In the genomic region with DNA sequence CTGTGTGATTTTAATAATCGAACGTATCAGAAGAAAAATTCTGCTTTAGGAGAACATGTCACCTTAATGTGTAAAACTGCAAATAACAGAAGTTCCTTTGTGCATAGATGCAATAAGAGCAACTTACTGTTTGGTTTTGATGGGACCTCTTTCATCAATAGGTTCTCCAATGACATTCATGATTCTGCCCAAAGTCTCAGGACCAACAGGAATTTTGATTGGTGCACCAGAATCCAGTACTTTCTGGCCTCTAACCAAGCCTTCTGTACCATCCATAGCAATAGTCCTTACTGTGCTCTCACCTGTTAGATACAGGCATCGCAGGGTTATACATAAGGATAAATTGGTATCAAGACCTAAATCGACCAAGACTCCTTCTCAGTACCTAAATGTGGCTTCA, we compare ENCODE assay signal across 9 cellular contexts. TPM values are rescaled to one million over a fixed set of nuclear protein-coding genes. Genes with fewer than 3 reads are reported as not detected.
DNase-seq lines count a peak whose midpoint lies in the region; TF ChIP-seq lines count a peak whose summit lies in the region.
"Had no signal": no experiment of that assay in that cellular context is flagged by ENCODE, and none has a peak within 500 bp of the region (broad histone marks: within the 10 kb centered on the region; RNA-seq: fewer than 3 reads in every experiment).

No MANE protein-coding gene starts in this region.

- no peak for TF ChIP-seq EP300 in sigmoid colon (IDR thresholded peaks at IDR 0.05)

- no peak for TF ChIP-seq POLR2A in sigmoid colon (IDR thresholded peaks at IDR 0.05)

- H3K4me1 ChIP-seq in sigmoid colon: peaks cover 0 to 48% (median 33%) of the 10 kb centered on the region in 4 donors

- H3K9me3 ChIP-seq in SK-N-MC (ENCODE audit: low read depth, low read length) (no peaks in the 10 kb centered on the region), sigmoid colon (no peaks in the 10 kb centered on the region)

- H3K27me3 ChIP-seq in sigmoid colon: no peaks in the 10 kb centered on the region

- WGBS in sigmoid colon, 2 donors: 6 to 44% methylated on average over 4 of the region's 4 CpGs

- no peak for TF ChIP-seq CTCF in GM12865 (IDR thresholded peaks at IDR 0.05; ENCODE audit: insufficient read depth, low read depth, low read length, missing control alignments)
- no peak for TF ChIP-seq CTCF in fibroblast of the aortic adventitia (IDR thresholded peaks at IDR 0.05; ENCODE audit: insufficient read depth, low read length)
- TF ChIP-seq CTCF in sigmoid colon (IDR thresholded peaks at IDR 0.05): no peak
- TF ChIP-seq CTCF in GM13976 (IDR thresholded peaks at IDR 0.05; ENCODE audit: borderline replicate concordance, control extremely low read depth, extremely low read depth, insufficient read depth, missing control alignments): no peak

- in situ Hi-C loops in GM13976 (cut with MboI; ENCODE audit: low sequenced_read_pairs, unreplicated experiment): no loop called here

- intact Hi-C loops in sigmoid colon (cut with DNase I): loop anchor here (1.0 to 10.0 kb wide), 3 partner anchors 7 to 360 kb away; a partner anchor contains a TSS

- H3K27ac ChIP-seq in SK-N-MC (no peak overlapping the region), sigmoid colon (peak overlapping the region; percentile 88 to 99 (median 96))

- H3K9ac ChIP-seq in SK-N-MC (ENCODE audit: insufficient read length): peak overlapping the region; percentile 97

- H3K36me3 ChIP-seq in SK-N-MC (ENCODE audit: insufficient read depth, low read length) (peaks cover 52% of the 10 kb centered on the region), sigmoid colon (peaks cover 28 to 51% (median 46%) of the 10 kb centered on the region in 4 donors)

- H3K4me3 ChIP-seq in GM12865 (ENCODE audit: low read depth, low read length): peak overlapping the region; percentile 78
- peak overlapping the region; percentile 94 for H3K4me3 ChIP-seq in SK-N-MC
- peak overlapping the region; percentile 99 for H3K4me3 ChIP-seq in fibroblast of the aortic adventitia (ENCODE audit: low read depth, low read length)
- peak overlapping the region; percentile 57 to 96 (median 94) for H3K4me3 ChIP-seq in sigmoid colon

- no peak for DNase-seq in GM12865 (ENCODE audit: low read depth)
- no peak for DNase-seq in SK-N-MC (ENCODE audit: low read depth, low spot score)
- DNase-seq in fibroblast of the aortic adventitia (ENCODE audit: low read depth): peak; percentile 34
- DNase-seq in sigmoid colon: no peak
- no peak for DNase-seq in GM13976 (ENCODE audit: low spot score)
- DNase-seq in epidermal melanocyte (ENCODE audit: insufficient read length, low spot score): no peak
- no peak for DNase-seq in mesenteric fat pad (ENCODE audit: low spot score)
- no peak for DNase-seq in central memory CD4-positive, alpha-beta T cell
- DNase-seq: NCI-H524 treated with DMSO at 0.1 percent for 48 hours had no signal

RNA-seq across cellular contexts. Expression of a gene that starts 1.1 kb away (rescaled TPM):
- total RNA-seq in fibroblast of the aortic adventitia (ENCODE audit: low replicate concordance): 318 and 385 TPM in 2 replicates
- 100 to 1,000 TPM; 414 to 487 (median 449) TPM for total RNA-seq in sigmoid colon
- 1,000 to 10,000 TPM in 2 of 3 donors, 100 to 1,000 TPM in 1; 899 to 1,730 (median 1,188) TPM for polyA plus RNA-seq in sigmoid colon
- total RNA-seq in mesenteric fat pad: 570 TPM

RNA-seq across cellular contexts. Expression of a gene that starts 14.5 kb away (rescaled TPM):
- total RNA-seq in fibroblast of the aortic adventitia (ENCODE audit: low replicate concordance): 35.0 and 53.4 TPM in 2 replicates
- total RNA-seq in sigmoid colon: 10 to 100 TPM; 39.6 to 91.1 (median 46.8) TPM
- polyA plus RNA-seq in sigmoid colon: 10 to 100 TPM; 14.4 to 59.5 (median 25.4) TPM
- 81.2 TPM for total RNA-seq in mesenteric fat pad

RNA-seq across cellular contexts. Expression of a gene that starts 43.4 kb away (rescaled TPM):
- total RNA-seq in fibroblast of the aortic adventitia (ENCODE audit: low replicate concordance) (51.7 and 129 TPM in 2 replicates), sigmoid colon (100 to 1,000 TPM in 3 of 4 donors, 10 to 100 TPM in 1; 92.8 to 156 (median 120) TPM), mesenteric fat pad (130 TPM)
- polyA plus RNA-seq in sigmoid colon: 100 to 1,000 TPM; 179 to 209 (median 185) TPM
